ENCODE assay signal across 23 cellular contexts in genomic region chrX:153307546-153308175, GRCh38. TPM values are rescaled to one million over a fixed set of nuclear protein-coding genes. Genes with fewer than 3 reads are reported as not detected.
"Had no signal": no experiment of that assay in that cellular context is flagged by ENCODE, and none has a peak within 500 bp of the region (broad histone marks: within the 10 kb centered on the region; RNA-seq: fewer than 3 reads in every experiment).

No MANE protein-coding gene starts in this region.

- ATAC-seq: effector memory CD8-positive, alpha-beta T cell; left ventricle myocardium superior; naive thymus-derived CD4-positive, alpha-beta T cell; pancreas; right lobe of liver; stimulated activated memory B cell treated with anti-CD40 and anti-IgM and Interleukin-4, amounts not matched to agents 10 μg/mL and 1 μg/mL and 100 μg/mL, for 72 hours; upper lobe of right lung had no signal

- H3K27ac ChIP-seq: cardiac muscle cell, pancreas, right lobe of liver, upper lobe of right lung, VCaP had no signal

- H3K9me3 ChIP-seq: pancreas, right lobe of liver, upper lobe of right lung had no signal

- H3K27me3 ChIP-seq: cardiac muscle cell, right lobe of liver, upper lobe of right lung had no signal

- H3K36me3 Mint-ChIP-seq: activated naive CD4-positive, alpha-beta T cell treated with anti-CD3 and anti-CD28 coated beads, Interleukin-2, amount 50 U/mL, for 24 hours; memory B cell; stimulated activated memory B cell treated with anti-CD40 and anti-IgM and Interleukin-4, amounts not matched to agents 10 μg/mL and 1 μg/mL and 100 μg/mL, for 72 hours had no signal

- H3K9me3 Mint-ChIP-seq: activated naive CD4-positive, alpha-beta T cell treated with anti-CD3 and anti-CD28 coated beads, Interleukin-2, amount 50 U/mL, for 24 hours; effector memory CD8-positive, alpha-beta T cell; memory B cell; naive thymus-derived CD4-positive, alpha-beta T cell; stimulated activated memory B cell treated with anti-CD40 and anti-IgM and Interleukin-4, amounts not matched to agents 10 μg/mL and 1 μg/mL and 100 μg/mL, for 72 hours had no signal

- H3K4me1 ChIP-seq: pancreas, right lobe of liver, upper lobe of right lung had no signal

- DNase-seq: activated CD4-positive, alpha-beta T cell treated with anti-CD3 and anti-CD28 coated beads, Interleukin-2, amount 50 U/mL, for 48 hours; activated CD4-positive, CD25-positive, alpha-beta regulatory T cell treated with anti-CD3 and anti-CD28 coated beads, Interleukin-2, amount 50 U/mL, for 72 hours; activated gamma-delta T cell; amniotic stem cell; effector memory CD8-positive, alpha-beta T cell; hypothalamus; left ventricle myocardium superior; naive thymus-derived CD4-positive, alpha-beta T cell; right lobe of liver; stimulated activated CD4-positive, alpha-beta T cell treated with anti-CD3 and anti-CD28 coated beads, Interleukin-4, amount 100 ng/mL, for 24 hours; T-helper 2 cell; upper lobe of right lung had no signal

- H3K4me3 ChIP-seq: cardiac muscle cell, pancreas, right lobe of liver, upper lobe of right lung had no signal

- H3K4me3 Mint-ChIP-seq: activated naive CD4-positive, alpha-beta T cell treated with anti-CD3 and anti-CD28 coated beads, Interleukin-2, amount 50 U/mL, for 24 hours; effector memory CD8-positive, alpha-beta T cell; memory B cell; naive thymus-derived CD4-positive, alpha-beta T cell; stimulated activated memory B cell treated with anti-CD40 and anti-IgM and Interleukin-4, amounts not matched to agents 10 μg/mL and 1 μg/mL and 100 μg/mL, for 72 hours had no signal

- H3K27ac Mint-ChIP-seq: activated naive CD4-positive, alpha-beta T cell treated with anti-CD3 and anti-CD28 coated beads, Interleukin-2, amount 50 U/mL, for 24 hours; effector memory CD8-positive, alpha-beta T cell; memory B cell; naive thymus-derived CD4-positive, alpha-beta T cell; stimulated activated memory B cell treated with anti-CD40 and anti-IgM and Interleukin-4, amounts not matched to agents 10 μg/mL and 1 μg/mL and 100 μg/mL, for 72 hours had no signal

- H3K36me3 ChIP-seq: cardiac muscle cell, pancreas, right lobe of liver, upper lobe of right lung had no signal

- H3K27me3 Mint-ChIP-seq: activated naive CD4-positive, alpha-beta T cell treated with anti-CD3 and anti-CD28 coated beads, Interleukin-2, amount 50 U/mL, for 24 hours had no signal

RNA-seq across cellular contexts. Expression of gene PNMA6F, which starts 13.9 kb away (rescaled TPM):
- total RNA-seq: cardiac muscle cell; chondrocyte; dermis microvascular lymphatic vessel endothelial cell; kidney epithelial cell; left ventricle myocardium superior; mononuclear cell; naive thymus-derived CD4-positive, alpha-beta T cell; pancreas; pulmonary artery endothelial cell; right lobe of liver; upper lobe of right lung had no signal
- polyA plus RNA-seq: cardiac muscle cell; naive thymus-derived CD4-positive, alpha-beta T cell had no signal
